In genomic region chr21:45592208-45592619, GRCh38 we compare ENCODE assay signal across 8 cellular contexts. TPM values are rescaled to one million over a fixed set of nuclear protein-coding genes. Genes with fewer than 3 reads are reported as not detected.
DNase-seq lines count a peak whose midpoint lies in the region; ATAC-seq and TF ChIP-seq lines count a peak whose summit lies in the region.

No MANE protein-coding gene starts in this region.

- H3K36me3 ChIP-seq in CD4-positive, CD25-positive, alpha-beta regulatory T cell (ENCODE audit: control insufficient read depth, insufficient read depth, low read length): no peaks in the 10 kb centered on the region
- H3K36me3 ChIP-seq in HEK293 (ENCODE audit: control insufficient read depth in 2 of 2, insufficient read depth in 1 of 2, low read length in 2 of 2): peaks cover 0 to 4% of the 10 kb centered on the region in 2 experiments; a peak in 1 of 3 replicates

- peaks cover 10 to 19% (median 14%) of the 10 kb centered on the region in 4 donors for H3K4me1 Mint-ChIP-seq in CD4-positive, CD25-positive, alpha-beta regulatory T cell
- peaks cover 6 to 7% of the 10 kb centered on the region in 2 donors for H3K4me1 Mint-ChIP-seq in effector memory CD8-positive, alpha-beta T cell (ENCODE audit: low read depth in 2 of 2)

- H3K4me3 ChIP-seq in CD4-positive, CD25-positive, alpha-beta regulatory T cell (ENCODE audit: low read depth, low read length): peak overlapping the region; percentile 26
- H3K4me3 ChIP-seq in HEK293 (ENCODE audit: low read depth, low read length): no peak overlapping the region

- POLR2A ChIA-PET in HEK293 (lab: Yijun Ruan, JAX): no interaction called here

- peaks cover 8% of the 10 kb centered on the region for H3K27me3 ChIP-seq in CD4-positive, CD25-positive, alpha-beta regulatory T cell (ENCODE audit: control insufficient read depth, insufficient read depth, low read length)

- H3K4me1 ChIP-seq in CD4-positive, CD25-positive, alpha-beta regulatory T cell (ENCODE audit: control insufficient read depth, insufficient read depth, low read length, poor library complexity, severe bottlenecking): peaks cover 26% of the 10 kb centered on the region
- H3K4me1 ChIP-seq in HEK293 (ENCODE audit: control insufficient read depth, insufficient read depth, low read length): no peaks in the 10 kb centered on the region

- peak overlapping the region in 1 of 4 donors; percentile 12 for H3K4me3 Mint-ChIP-seq in CD4-positive, CD25-positive, alpha-beta regulatory T cell
- no peak overlapping the region for H3K4me3 Mint-ChIP-seq in effector memory CD8-positive, alpha-beta T cell

- H3K36me3 Mint-ChIP-seq in CD4-positive, CD25-positive, alpha-beta regulatory T cell: peaks cover 3% of the 10 kb centered on the region
- H3K36me3 Mint-ChIP-seq in effector memory CD8-positive, alpha-beta T cell (ENCODE audit: insufficient read depth): no peaks in the 10 kb centered on the region

- H3K27me3 Mint-ChIP-seq in CD4-positive, CD25-positive, alpha-beta regulatory T cell: peaks cover 17% of the 10 kb centered on the region
- H3K27me3 Mint-ChIP-seq in effector memory CD8-positive, alpha-beta T cell: peaks cover 14 to 17% of the 10 kb centered on the region in 2 donors

- CTCF ChIA-PET in HEK293 (lab: Yijun Ruan, JAX): interaction anchor here (0.6 to 1.9 kb wide), 5 partner anchors 10 to 228 kb away, joined by 4 to 15 read pairs (median 6); no protein-coding TSS in a partner anchor

- H3K27ac Mint-ChIP-seq in CD4-positive, CD25-positive, alpha-beta regulatory T cell: peak overlapping the region in 1 of 3 donors; percentile 95
- no peak overlapping the region for H3K27ac Mint-ChIP-seq in effector memory CD8-positive, alpha-beta T cell

- DNase-seq in CD4-positive, CD25-positive, alpha-beta regulatory T cell: peak; percentile 53 to 97 (median 86)
- DNase-seq in effector memory CD8-positive, alpha-beta T cell: peak; percentile 41 to 49 (median 47)
- DNase-seq in stimulated activated CD8-positive, alpha-beta memory T cell treated with anti-CD3 and anti-CD28 coated beads, Interleukin-7, amount 100 ng/mL, for 1 hour (ENCODE audit: low read depth in 2 of 2): peak; percentile 23 to 32
- DNase-seq in NCI-H2029 (lab: John Stamatoyannopoulos, UW): no peak

- H3K9me3 Mint-ChIP-seq in CD4-positive, CD25-positive, alpha-beta regulatory T cell: peaks cover 0 to 8% (median 4%) of the 10 kb centered on the region in 7 donors
- no peaks in the 10 kb centered on the region for H3K9me3 Mint-ChIP-seq in effector memory CD8-positive, alpha-beta T cell

- no peak for TF ChIP-seq CTCF in HEK293 (tag by site-specific recombination; IDR thresholded peaks at IDR 0.05)

- peaks cover 0 to 5% of the 10 kb centered on the region in 2 experiments for H3K9me3 ChIP-seq in CD4-positive, CD25-positive, alpha-beta regulatory T cell (ENCODE audit: control insufficient read depth in 2 of 2, low read length in 2 of 2)
- no peaks in the 10 kb centered on the region for H3K9me3 ChIP-seq in HEK293 (ENCODE audit: control insufficient read depth, insufficient read depth, low read depth, low read length)

- ATAC-seq in CD4-positive, CD25-positive, alpha-beta regulatory T cell (ENCODE audit: low read depth in 2 of 2): peak; percentile 89 to 91
- peak; percentile 90 to 91 for ATAC-seq in activated CD4-positive, CD25-positive, alpha-beta regulatory T cell treated with anti-CD3 and anti-CD28 coated beads, Interleukin-2, amount 50 U/mL, for 24 hours
- ATAC-seq in effector memory CD8-positive, alpha-beta T cell (replicated peaks): peak; percentile 80
- ATAC-seq in HG03139 (IDR thresholded peaks at IDR 0.05; ENCODE audit: unreplicated experiment) (no peak), GM18519 (IDR thresholded peaks at IDR 0.05; ENCODE audit: low FRiP score, unreplicated experiment) (no peak)

- H3K27ac ChIP-seq in CD4-positive, CD25-positive, alpha-beta regulatory T cell (ENCODE audit: insufficient read depth, low read length, poor library complexity, severe bottlenecking): peak overlapping the region; percentile 78
- no peak overlapping the region for H3K27ac ChIP-seq in HEK293 (ENCODE audit: extremely low read depth, low read depth, low read length)

TF ChIP-seq in HEK293, 187 proteins besides CTCF, POLR2A, EP300 and RAD21 (continues in another document):
- TF ChIP-seq ZNF600 (tag by site-specific recombination; IDR thresholded peaks at IDR 0.05) (no peak), SP7 (tag by site-specific recombination; IDR thresholded peaks at IDR 0.05) (peak; percentile 59; the same call in 1 of the 2 replicates), ZNF10 (tag by site-specific recombination; IDR thresholded peaks at IDR 0.05) (no peak), ZNF146 (tag by site-specific recombination; IDR thresholded peaks at IDR 0.05) (no peak), ZNF555 (tag by site-specific recombination; conservative IDR thresholded peaks at IDR 0.05) (no peak), ZNF76 (tag by site-specific recombination; IDR thresholded peaks at IDR 0.05; ENCODE audit: borderline replicate concordance, low read depth) (0 out of 2 replicates have a peak, but pooled peaks have one; percentile 38), ZNF629 (tag by site-specific recombination; IDR thresholded peaks at IDR 0.05) (peak; percentile 62; the same call in 1 of the 2 replicates), ZNF416 (tag by site-specific recombination; IDR thresholded peaks at IDR 0.05) (no peak), ZNF510 (tag by site-specific recombination; IDR thresholded peaks at IDR 0.05; ENCODE audit: insufficient replicate concordance) (no peak), ZFP41 (tag by site-specific recombination; IDR thresholded peaks at IDR 0.05; ENCODE audit: borderline replicate concordance) (no peak), SCRT1 (tag by site-specific recombination; IDR thresholded peaks at IDR 0.05; ENCODE audit: borderline replicate concordance) (no peak), ZNF610 (tag by site-specific recombination; IDR thresholded peaks at IDR 0.05; ENCODE audit: borderline replicate concordance) (no peak), BCL11A (tag by site-specific recombination; IDR thresholded peaks at IDR 0.05; ENCODE audit: low read depth) (no peak), ZNF837 (tag by site-specific recombination; IDR thresholded peaks at IDR 0.05) (no peak), ZNF530 (tag by site-specific recombination; IDR thresholded peaks at IDR 0.05; ENCODE audit: low read depth) (no peak), KLF9 (tag by site-specific recombination; IDR thresholded peaks at IDR 0.05; ENCODE audit: low read depth) (no peak), ZNF624 (tag by site-specific recombination; IDR thresholded peaks at IDR 0.05) (no peak), EGR2 (tag by site-specific recombination; IDR thresholded peaks at IDR 0.05; ENCODE audit: low read depth) (no peak), KLF8 (tag by site-specific recombination; IDR thresholded peaks at IDR 0.05) (peak; percentile 53), WT1 (tag by site-specific recombination; IDR thresholded peaks at IDR 0.05) (no peak), ZNF623 (tag by site-specific recombination; IDR thresholded peaks at IDR 0.05) (no peak)
- TF ChIP-seq, protein P1, sequence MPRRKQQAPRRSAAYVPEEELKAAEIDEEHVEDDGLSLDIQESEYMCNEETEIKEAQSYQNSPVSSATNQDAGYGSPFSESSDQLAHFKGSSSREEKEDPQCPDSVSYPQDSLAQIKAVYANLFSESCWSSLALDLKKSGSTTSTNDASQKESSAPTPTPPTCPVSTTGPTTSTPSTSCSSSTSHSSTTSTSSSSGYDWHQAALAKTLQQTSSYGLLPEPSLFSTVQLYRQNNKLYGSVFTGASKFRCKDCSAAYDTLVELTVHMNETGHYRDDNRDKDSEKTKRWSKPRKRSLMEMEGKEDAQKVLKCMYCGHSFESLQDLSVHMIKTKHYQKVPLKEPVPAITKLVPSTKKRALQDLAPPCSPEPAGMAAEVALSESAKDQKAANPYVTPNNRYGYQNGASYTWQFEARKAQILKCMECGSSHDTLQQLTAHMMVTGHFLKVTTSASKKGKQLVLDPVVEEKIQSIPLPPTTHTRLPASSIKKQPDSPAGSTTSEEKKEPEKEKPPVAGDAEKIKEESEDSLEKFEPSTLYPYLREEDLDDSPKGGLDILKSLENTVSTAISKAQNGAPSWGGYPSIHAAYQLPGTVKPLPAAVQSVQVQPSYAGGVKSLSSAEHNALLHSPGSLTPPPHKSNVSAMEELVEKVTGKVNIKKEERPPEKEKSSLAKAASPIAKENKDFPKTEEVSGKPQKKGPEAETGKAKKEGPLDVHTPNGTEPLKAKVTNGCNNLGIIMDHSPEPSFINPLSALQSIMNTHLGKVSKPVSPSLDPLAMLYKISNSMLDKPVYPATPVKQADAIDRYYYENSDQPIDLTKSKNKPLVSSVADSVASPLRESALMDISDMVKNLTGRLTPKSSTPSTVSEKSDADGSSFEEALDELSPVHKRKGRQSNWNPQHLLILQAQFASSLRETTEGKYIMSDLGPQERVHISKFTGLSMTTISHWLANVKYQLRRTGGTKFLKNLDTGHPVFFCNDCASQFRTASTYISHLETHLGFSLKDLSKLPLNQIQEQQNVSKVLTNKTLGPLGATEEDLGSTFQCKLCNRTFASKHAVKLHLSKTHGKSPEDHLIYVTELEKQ (tag by site-specific recombination; IDR thresholded peaks at IDR 0.05; ENCODE audit: borderline replicate concordance): 0 out of 2 replicates have a peak, but pooled peaks have one; percentile 50
- TF ChIP-seq, protein P2, sequence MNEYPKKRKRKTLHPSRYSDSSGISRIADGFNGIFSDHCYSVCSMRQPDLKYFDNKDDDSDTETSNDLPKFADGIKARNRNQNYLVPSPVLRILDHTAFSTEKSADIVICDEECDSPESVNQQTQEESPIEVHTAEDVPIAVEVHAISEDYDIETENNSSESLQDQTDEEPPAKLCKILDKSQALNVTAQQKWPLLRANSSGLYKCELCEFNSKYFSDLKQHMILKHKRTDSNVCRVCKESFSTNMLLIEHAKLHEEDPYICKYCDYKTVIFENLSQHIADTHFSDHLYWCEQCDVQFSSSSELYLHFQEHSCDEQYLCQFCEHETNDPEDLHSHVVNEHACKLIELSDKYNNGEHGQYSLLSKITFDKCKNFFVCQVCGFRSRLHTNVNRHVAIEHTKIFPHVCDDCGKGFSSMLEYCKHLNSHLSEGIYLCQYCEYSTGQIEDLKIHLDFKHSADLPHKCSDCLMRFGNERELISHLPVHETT (tag by site-specific recombination; IDR thresholded peaks at IDR 0.05): no peak

RNA-seq across cellular contexts. Expression of gene SLC19A1, which starts 50.0 kb away (rescaled TPM):
- 10.8 TPM for total RNA-seq in CD4-positive, CD25-positive, alpha-beta regulatory T cell
- 1 to 10 TPM; 4.7 to 6.8 (median 5.0) TPM for polyA plus RNA-seq in CD4-positive, CD25-positive, alpha-beta regulatory T cell

RNA-seq across cellular contexts. Expression of gene PCBP3, which starts 51.3 kb away (rescaled TPM):
- total RNA-seq in CD4-positive, CD25-positive, alpha-beta regulatory T cell: 5.3 TPM
- 1 to 10 TPM in 3 of 4 donors, under 1 TPM in 1; 0.72 to 2.8 (median 1.8) TPM for polyA plus RNA-seq in CD4-positive, CD25-positive, alpha-beta regulatory T cell

Comparison
In these comparisons a context has a peak if more than half of its experiments do, and no peak if none do; other contexts are left out.
1. ATAC-seq: peak in CD4-positive, CD25-positive, alpha-beta regulatory T cell (2 of 2), activated CD4-positive, CD25-positive, alpha-beta regulatory T cell treated with anti-CD3 and anti-CD28 coated beads, Interleukin-2, amount 50 U/mL, for 24 hours (2 of 2) and effector memory CD8-positive, alpha-beta T cell (single experiment); none in HG03139 (single experiment) and GM18519 (single experiment).